In the genomic region with DNA sequence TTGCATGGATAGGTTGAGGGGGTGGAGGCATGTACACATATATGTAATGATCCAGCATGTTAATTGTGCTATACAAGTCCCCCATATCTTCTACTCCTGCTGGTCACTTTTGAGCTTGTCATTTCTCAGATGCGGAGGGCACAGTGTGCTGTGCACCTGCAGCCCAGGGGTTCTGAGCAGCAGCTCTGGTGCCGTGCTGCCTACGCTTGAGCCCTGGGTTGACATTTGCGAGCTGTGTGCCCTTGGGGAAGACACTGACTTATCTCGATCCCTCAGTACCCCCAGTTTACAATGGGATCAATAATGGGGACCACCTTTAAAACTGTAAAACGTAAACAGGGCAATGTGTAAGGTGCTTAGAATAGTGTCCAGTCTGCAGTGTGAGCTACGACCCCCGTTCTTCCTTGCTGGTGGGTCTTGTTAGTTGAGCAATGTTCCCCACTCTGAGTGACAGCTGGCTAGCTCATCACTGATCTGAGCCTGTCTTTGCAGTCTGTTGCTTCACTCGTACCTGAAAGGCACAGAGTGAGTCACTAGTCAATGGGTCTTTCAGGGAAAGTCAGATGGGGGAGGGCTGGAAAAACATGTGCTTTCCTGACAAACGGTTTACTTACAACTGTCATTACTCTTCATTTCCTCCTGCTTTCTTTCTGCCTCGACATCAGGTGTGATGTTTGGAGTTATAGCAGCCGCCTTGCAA, we compare ENCODE assay signal across 1 cellular context.
A peak's percentile ranks its signal among the peaks of the same experiment; 100 is the strongest.
TF ChIP-seq lines count a peak whose summit lies in the region.

No MANE protein-coding gene starts in this region.

TF ChIP-seq in HCT116, 20 proteins besides CTCF, POLR2A, EP300 and RAD21 (continued from another document):
- TF ChIP-seq POLR2AphosphoS5 (IDR thresholded peaks at IDR 0.05; ENCODE audit: low read depth, low read length) (no peak), CEBPB (IDR thresholded peaks at IDR 0.05; ENCODE audit: low read depth) (0 out of 2 replicates have a peak, but pooled peaks have one; percentile 15), ELF1 (IDR thresholded peaks at IDR 0.05; ENCODE audit: borderline replicate concordance, low read depth) (no peak)
